Comparison of ENCODE assay signal across 8 cellular contexts in the genomic region with DNA sequence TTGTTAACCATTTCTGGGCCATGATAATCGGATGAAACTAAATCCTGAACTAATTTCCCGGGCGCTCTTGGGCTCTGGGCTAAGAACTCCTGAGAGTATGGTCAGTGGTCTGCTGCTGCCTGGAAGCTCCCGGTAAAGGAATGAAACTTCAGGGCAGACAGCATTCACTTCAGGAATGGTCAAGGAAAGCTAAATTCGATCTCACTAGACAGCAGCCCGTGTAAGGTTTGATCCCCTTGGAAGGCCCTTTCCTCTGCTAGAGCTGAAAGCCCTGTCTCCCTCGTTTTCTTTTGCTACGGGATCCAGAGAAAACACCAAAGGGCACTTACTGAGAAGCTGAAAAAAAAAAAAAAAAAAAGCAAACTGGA. TPM values are rescaled to one million over a fixed set of nuclear protein-coding genes. Genes with fewer than 3 reads are reported as not detected.
DNase-seq lines count a peak whose midpoint lies in the region; ATAC-seq and TF ChIP-seq lines count a peak whose summit lies in the region.

No MANE protein-coding gene starts in this region.

- peaks cover 12% of the 10 kb centered on the region for H3K27me3 Mint-ChIP-seq in endodermal cell (ENCODE audit: insufficient read depth)
- peaks cover 3% of the 10 kb centered on the region for H3K27me3 Mint-ChIP-seq in neural progenitor cell (ENCODE audit: insufficient read depth, low read depth)

- H3F3A ChIP-seq in neural progenitor cell (ENCODE audit: low read depth), result peaks cover 14% of the 10 kb centered on the region

- H3K27me3 ChIP-seq in OCI-LY3 (ENCODE audit: low read depth, low read length), result no peaks in the 10 kb centered on the region
- peaks cover 11% of the 10 kb centered on the region for H3K27me3 ChIP-seq in endodermal cell (ENCODE audit: control insufficient read depth, insufficient read depth, low read length, poor library complexity, severe bottlenecking)
- no peaks in the 10 kb centered on the region for H3K27me3 ChIP-seq in neural progenitor cell

- H3K9ac ChIP-seq in OCI-LY3 (ENCODE audit: low read length) (peak overlapping the region; percentile 80), endodermal cell (ENCODE audit: extremely low read depth, low read length, poor library complexity, severe bottlenecking) (peak overlapping the region; percentile 42), neural progenitor cell (no peak overlapping the region)

- H3K36me3 Mint-ChIP-seq in endodermal cell (ENCODE audit: low read depth) (peaks cover 2% of the 10 kb centered on the region), neural progenitor cell (peaks cover 2% of the 10 kb centered on the region)

- TF ChIP-seq CTCF in OCI-LY3 (IDR thresholded peaks at IDR 0.05; ENCODE audit: low read depth, low read length) (no peak), endodermal cell (conservative IDR thresholded peaks at IDR 0.05) (no peak), neural progenitor cell (IDR thresholded peaks at IDR 0.05) (no peak)

- H3K36me3 ChIP-seq in OCI-LY3 (replicated peaks; ENCODE audit: low read depth, low read length), result peaks cover 7% of the 10 kb centered on the region
- peaks cover 4% of the 10 kb centered on the region for H3K36me3 ChIP-seq in endodermal cell (ENCODE audit: control insufficient read depth, insufficient read depth, low read length)
- no peaks in the 10 kb centered on the region for H3K36me3 ChIP-seq in neural progenitor cell

- peak overlapping the region; percentile 85 for H3K4me2 ChIP-seq in OCI-LY3 (ENCODE audit: low read length)
- peak overlapping the region; percentile 82 for H3K4me2 ChIP-seq in neural progenitor cell

- no peaks in the 10 kb centered on the region for H4K20me1 ChIP-seq in OCI-LY3 (ENCODE audit: insufficient read depth, low read length)
- no peaks in the 10 kb centered on the region for H4K20me1 ChIP-seq in neural progenitor cell (ENCODE audit: low read depth)

- peak overlapping the region; percentile 96 for H3K4me3 ChIP-seq in OCI-LY3 (ENCODE audit: low read length)
- H3K4me3 ChIP-seq in endodermal cell (ENCODE audit: low read length), result peak overlapping the region; percentile 95
- H3K4me3 ChIP-seq in neural progenitor cell, result peak overlapping the region; percentile 69

- 48 to 54% methylated on average over 5 to 8 of the region's 8 CpGs for WGBS in endodermal cell (ENCODE audit: insufficient coverage in 1 of 2, insufficient read length in 1 of 2), 2 experiments

- H3K4me1 ChIP-seq in OCI-LY3 (ENCODE audit: low read length) (peaks cover 24% of the 10 kb centered on the region), endodermal cell (ENCODE audit: control insufficient read depth, insufficient read depth, low read length) (no peaks in the 10 kb centered on the region), neural progenitor cell (peaks cover 5% of the 10 kb centered on the region)

- H3K27ac Mint-ChIP-seq in endodermal cell (peak overlapping the region; percentile 32), neural progenitor cell (peak overlapping the region; percentile 60)

- H2AFZ ChIP-seq in OCI-LY3 (ENCODE audit: low read depth, low read length) (no peak overlapping the region; the same call in 1 of the 2 replicates), neural progenitor cell (replicated peaks) (peak overlapping the region; percentile 94)

- H3K9me3 ChIP-seq in OCI-LY3 (ENCODE audit: insufficient read depth, low read length) (no peaks in the 10 kb centered on the region), endodermal cell (ENCODE audit: control insufficient read depth, low read length) (no peaks in the 10 kb centered on the region), neural progenitor cell (ENCODE audit: low read depth) (no peaks in the 10 kb centered on the region)

- peaks cover 6% of the 10 kb centered on the region for H3K4me1 Mint-ChIP-seq in endodermal cell
- H3K4me1 Mint-ChIP-seq in neural progenitor cell, result peaks cover 17% of the 10 kb centered on the region

- no peak for ATAC-seq in HG02981 (IDR thresholded peaks at IDR 0.05; ENCODE audit: unreplicated experiment)
- ATAC-seq in GM21390 (IDR thresholded peaks at IDR 0.05; ENCODE audit: unreplicated experiment), result no peak

- H3K27ac ChIP-seq in OCI-LY3 (ENCODE audit: low read length), result no peak overlapping the region; the same call in 1 of the 2 replicates
- no peak overlapping the region for H3K27ac ChIP-seq in endodermal cell (ENCODE audit: low read depth, low read length)
- no peak overlapping the region for H3K27ac ChIP-seq in neural progenitor cell

- DNase-seq in CD1c-positive myeloid dendritic cell (ENCODE audit: extremely low spot score), result peak; percentile 1
- DNase-seq in endodermal cell, result no peak
- DNase-seq in neural progenitor cell (ENCODE audit: low spot score), result no peak
- no peak for DNase-seq in effector CD8-positive, alpha-beta T cell (lab: John Stamatoyannopoulos, UW)
- no peak for DNase-seq in DMS153 (lab: John Stamatoyannopoulos, UW)

- H3K79me2 ChIP-seq in OCI-LY3 (ENCODE audit: low read length) (peaks cover 13% of the 10 kb centered on the region), neural progenitor cell (ENCODE audit: low read depth) (no peaks in the 10 kb centered on the region)

- H3K4me3 Mint-ChIP-seq in endodermal cell, result peak overlapping the region; percentile 96
- peak overlapping the region; percentile 95 for H3K4me3 Mint-ChIP-seq in neural progenitor cell

- H3K9me3 Mint-ChIP-seq in endodermal cell (no peaks in the 10 kb centered on the region), neural progenitor cell (no peaks in the 10 kb centered on the region)

RNA-seq across cellular contexts. Expression of a gene that starts 0.7 kb away (rescaled TPM):
- total RNA-seq in endodermal cell (1 to 10 TPM; 7.1 to 9.0 TPM), neural progenitor cell (ENCODE audit: low replicate concordance) (4.2 and 5.9 TPM in 2 replicates)
- polyA plus RNA-seq in endodermal cell (2013, experiment 1 of 2), result 13.2 TPM
- 14.0 TPM for polyA plus RNA-seq in endodermal cell (2013, experiment 2 of 2)

RNA-seq across cellular contexts. Expression of a gene that starts 26.8 kb away (rescaled TPM):
- total RNA-seq in endodermal cell, result not detected
- polyA plus RNA-seq in endodermal cell (2013, experiment 1 of 2), result 9.2 TPM
- 9.0 TPM for polyA plus RNA-seq in endodermal cell (2013, experiment 2 of 2)
- total RNA-seq in neural progenitor cell (ENCODE audit: low replicate concordance), result 0.28 and 1.1 TPM in 2 replicates

RNA-seq across cellular contexts. Expression of a gene that starts 37.5 kb away (rescaled TPM):
- total RNA-seq in endodermal cell (100 to 1,000 TPM in 1 of 2 donors, 10 to 100 TPM in 1; 90.0 to 107 TPM), neural progenitor cell (ENCODE audit: low replicate concordance) (128 and 161 TPM in 2 replicates)
- 94.0 TPM for polyA plus RNA-seq in endodermal cell (2013, experiment 1 of 2)
- polyA plus RNA-seq in endodermal cell (2013, experiment 2 of 2), result 81.0 TPM

RNA-seq across cellular contexts. Expression of a gene that starts 46.5 kb away (rescaled TPM):
- total RNA-seq in endodermal cell (not detected), neural progenitor cell (ENCODE audit: low replicate concordance) (not detected in 2 replicates)
- polyA plus RNA-seq in endodermal cell (2013, experiment 1 of 2), result not detected
- polyA plus RNA-seq in endodermal cell (2013, experiment 2 of 2), result not detected

RNA-seq across cellular contexts. Expression of a gene that starts 50.8 kb away (rescaled TPM):
- total RNA-seq in endodermal cell (10 to 100 TPM; 30.6 to 39.6 TPM), neural progenitor cell (ENCODE audit: low replicate concordance) (37.6 and 89.9 TPM in 2 replicates)
- 25.5 TPM for polyA plus RNA-seq in endodermal cell (2013, experiment 1 of 2)
- 26.3 TPM for polyA plus RNA-seq in endodermal cell (2013, experiment 2 of 2)
